21 cellular contexts compared by ENCODE assay signal in the genomic region with DNA sequence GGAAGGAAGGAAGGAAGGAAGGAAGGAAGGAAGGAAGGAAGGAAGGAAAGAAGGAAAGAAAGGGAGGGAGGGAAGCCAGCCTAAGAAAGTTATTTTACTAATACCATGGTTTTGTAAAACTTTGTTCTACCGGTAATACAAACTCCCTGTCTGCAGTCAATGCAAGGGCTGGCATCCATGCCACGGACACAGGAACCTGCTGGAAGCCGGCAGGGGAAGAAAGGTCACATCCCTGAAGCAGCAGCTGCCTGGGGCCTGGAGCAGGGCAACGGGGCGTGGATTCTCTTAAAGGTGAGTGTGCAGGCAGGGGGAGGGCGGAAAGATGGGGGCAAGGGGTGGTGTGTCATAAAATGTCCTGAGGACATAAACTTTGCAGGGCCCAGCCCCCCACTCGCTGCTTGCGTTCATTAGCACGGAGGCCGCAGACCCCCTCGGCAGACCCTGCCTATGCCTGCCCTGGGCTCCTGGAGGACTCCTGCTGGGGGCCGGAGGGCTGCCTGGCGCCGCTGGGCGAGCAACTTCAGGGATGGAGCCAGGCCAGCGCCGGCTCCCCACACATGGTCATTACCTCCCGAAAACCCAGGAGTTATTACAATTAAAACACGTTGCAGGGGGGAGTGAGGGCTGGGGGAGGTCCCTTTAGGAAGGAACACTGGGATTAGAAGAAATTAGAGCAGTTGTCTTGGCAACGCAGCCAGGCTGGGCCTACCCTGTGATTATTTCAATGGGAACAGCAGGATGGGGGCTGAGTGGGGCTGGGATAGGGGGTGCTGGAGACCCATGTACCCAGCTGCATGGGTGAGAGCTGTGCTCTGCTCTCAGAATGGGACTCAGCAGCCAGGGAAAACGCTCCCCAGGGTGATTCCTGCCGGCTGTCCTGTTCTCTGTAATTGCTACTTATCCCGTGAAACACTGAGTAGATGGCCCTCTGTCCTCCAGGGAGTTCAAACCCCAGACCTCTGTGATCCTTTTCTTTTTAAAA.
DNase-seq lines count a peak whose midpoint lies in the region; ATAC-seq, FAIRE-seq and TF ChIP-seq lines count a peak whose summit lies in the region.
"Had no signal": no experiment of that assay in that cellular context is flagged by ENCODE, and none has a peak within 500 bp of the region (broad histone marks: within the 10 kb centered on the region; RNA-seq: fewer than 3 reads in every experiment).

No MANE protein-coding gene starts in this region.

- no peaks in the 10 kb centered on the region for H3K9me2 ChIP-seq in SK-N-SH
- H3K9me2 ChIP-seq in neural cell (ENCODE audit: insufficient read depth, low read length), result no peaks in the 10 kb centered on the region

- H3K9ac ChIP-seq in BLaER1 treated with 17β-estradiol and CSF1 and Interleukin-3, amounts not matched to agents 10 nM and 100 nM, result no peak overlapping the region
- H3K9ac ChIP-seq in SK-N-SH (no peak overlapping the region), neural cell (ENCODE audit: low read length) (peak overlapping the region; percentile 10)

- WGBS in SK-N-SH (ENCODE audit: low lambda C conversion rate), result 94% methylated on average over 23 of the region's 23 CpGs

- H3K36me3 ChIP-seq in BLaER1 treated with 17β-estradiol and CSF1 and Interleukin-3, amounts not matched to agents 10 nM and 100 nM, result no peaks in the 10 kb centered on the region
- H3K36me3 ChIP-seq in H7 (replicated peaks; ENCODE audit: control insufficient read depth, insufficient read depth, low read length), result no peaks in the 10 kb centered on the region
- no peaks in the 10 kb centered on the region for H3K36me3 ChIP-seq in SK-N-SH (replicated peaks in 1 of 2; ENCODE audit: control insufficient read depth in 1 of 2, insufficient read depth in 2 of 2, low read length in 1 of 2)
- H3K36me3 ChIP-seq in neural cell (ENCODE audit: insufficient read depth, low read length), result no peaks in the 10 kb centered on the region
- H3K36me3 ChIP-seq: neutrophil, vagina had no signal

- FAIRE-seq in H54 (lab: Jason Lieb, UNC), result no peak
- FAIRE-seq: GM12892, islet of Langerhans, small intestine had no signal

- no peak for TF ChIP-seq EP300 in SK-N-SH (IDR thresholded peaks at IDR 0.05; ENCODE audit: borderline replicate concordance in 1 of 2, low read depth in 1 of 2, low read length in 1 of 2)
- TF ChIP-seq EP300 in neural cell (conservative IDR thresholded peaks at IDR 0.05; ENCODE audit: poor library complexity, severe bottlenecking), result no peak

- TF ChIP-seq CTCF in SK-N-SH (IDR thresholded peaks at IDR 0.05) (no peak), neural cell (IDR thresholded peaks at IDR 0.05; ENCODE audit: poor library complexity, severe bottlenecking) (no peak)

- POLR2A ChIA-PET in SK-N-SH (lab: Yijun Ruan, JAX), result no interaction called here

- no peak overlapping the region for H3K4me3 ChIP-seq in BLaER1 treated with 17β-estradiol and CSF1 and Interleukin-3, amounts not matched to agents 10 nM and 100 nM
- no peak overlapping the region for H3K4me3 ChIP-seq in H7 (ENCODE audit: insufficient read depth, low read depth, low read length)
- no peak overlapping the region for H3K4me3 ChIP-seq in SK-N-SH (ENCODE audit: low read depth in 2 of 2, low read length in 1 of 2)
- H3K4me3 ChIP-seq in neural cell (ENCODE audit: low read length), result no peak overlapping the region
- H3K4me3 ChIP-seq: vagina had no signal

- no peaks in the 10 kb centered on the region; a peak in 1 of 22 replicates for H3K27me3 ChIP-seq in BLaER1 treated with 17β-estradiol and CSF1 and Interleukin-3, amounts not matched to agents 10 nM and 100 nM
- H3K27me3 ChIP-seq in H7 (ENCODE audit: control insufficient read depth, insufficient read depth, low read length) (no peaks in the 10 kb centered on the region), SK-N-SH (ENCODE audit: insufficient read depth) (no peaks in the 10 kb centered on the region), neural cell (ENCODE audit: insufficient read depth, low read depth, low read length) (no peaks in the 10 kb centered on the region)
- H3K27me3 ChIP-seq: foreskin keratinocyte, vagina had no signal

- no peak for ATAC-seq in HG03139 (IDR thresholded peaks at IDR 0.05; ENCODE audit: unreplicated experiment)
- ATAC-seq: activated T-helper 17 cell treated with anti-CD3 and anti-CD28 coated beads, Interleukin-2, amount 50 U/mL, for 72 hours; foreskin keratinocyte; PC-3; stimulated activated memory B cell treated with anti-CD40 and anti-IgM and Interleukin-4, amounts not matched to agents 10 μg/mL and 1 μg/mL and 100 μg/mL, for 72 hours had no signal

- H3K79me2 ChIP-seq in SK-N-SH (ENCODE audit: insufficient read depth) (no peaks in the 10 kb centered on the region), neural cell (replicated peaks; ENCODE audit: insufficient read depth, low read length) (no peaks in the 10 kb centered on the region)

- no peaks in the 10 kb centered on the region for H4K20me1 ChIP-seq in BLaER1 treated with 17β-estradiol and CSF1 and Interleukin-3, amounts not matched to agents 10 nM and 100 nM
- H4K20me1 ChIP-seq in SK-N-SH (ENCODE audit: insufficient read depth), result no peaks in the 10 kb centered on the region
- no peaks in the 10 kb centered on the region for H4K20me1 ChIP-seq in neural cell (ENCODE audit: insufficient read depth)

- H2AFZ ChIP-seq in SK-N-SH (ENCODE audit: low read depth) (no peak overlapping the region), neural cell (ENCODE audit: low read depth, low read length) (peak overlapping the region; percentile 14)

- H3K27ac ChIP-seq in BLaER1 treated with 17β-estradiol and CSF1 and Interleukin-3, amounts not matched to agents 10 nM and 100 nM, result no peak overlapping the region
- H3K27ac ChIP-seq in SK-N-SH (ENCODE audit: low read depth in 2 of 2, low read length in 1 of 2) (peak overlapping the region in 1 of 2 experiments; percentile 62; a peak in 2 of 4 replicates), neural cell (ENCODE audit: low read length) (peak overlapping the region; percentile 16)
- H3K27ac ChIP-seq: foreskin keratinocyte, neutrophil, vagina had no signal

- peak; percentile 72 for DNase-seq in H7
- peak; percentile 56 for DNase-seq in SK-N-SH
- no peak for DNase-seq in H54 (ENCODE audit: insufficient read length, low spot score)
- DNase-seq in NCI-H2107 treated with DMSO at 0.1 percent for 48 hours (lab: John Stamatoyannopoulos, UW; ENCODE audit: unreplicated experiment), result no peak
- DNase-seq: activated CD4-positive, alpha-beta T cell treated with anti-CD3 and anti-CD28 coated beads, Interleukin-2, amount 50 U/mL, for 1 hour; activated naive CD8-positive, alpha-beta T cell treated with anti-CD3 and anti-CD28 coated beads, Interleukin-2, amount 10 ng/mL, durations not matched to agents 7 days and 5 days; DND-41; effector CD8-positive, alpha-beta T cell; foreskin keratinocyte; PC-3; SHP77 treated with DMSO at 0.1 percent for 48 hours; small intestine had no signal

- H3K4me2 ChIP-seq in BLaER1 treated with 17β-estradiol and CSF1 and Interleukin-3, amounts not matched to agents 10 nM and 100 nM, result peak overlapping the region in 8 of 11 experiments; percentile 20 to 64 (median 54); a peak in 17 of 22 replicates
- no peak overlapping the region for H3K4me2 ChIP-seq in SK-N-SH
- H3K4me2 ChIP-seq in neural cell (ENCODE audit: low read length), result no peak overlapping the region

- peaks cover 0 to 31% (median 21%) of the 10 kb centered on the region in 10 experiments; a peak in 14 of 20 replicates for H3K4me1 ChIP-seq in BLaER1 treated with 17β-estradiol and CSF1 and Interleukin-3, amounts not matched to agents 10 nM and 100 nM
- H3K4me1 ChIP-seq in SK-N-SH (ENCODE audit: control insufficient read depth in 1 of 2, insufficient read depth in 2 of 2, low read depth in 1 of 2, low read length in 1 of 2), result peaks cover 29 to 73% of the 10 kb centered on the region in 2 experiments
- H3K4me1 ChIP-seq: foreskin keratinocyte had no signal

- TF ChIP-seq POLR2A in H54 (IDR thresholded peaks at IDR 0.05; ENCODE audit: low read depth, low read length), result no peak

- no peak for TF ChIP-seq RAD21 in SK-N-SH (IDR thresholded peaks at IDR 0.05; ENCODE audit: low read length)
- no peak for TF ChIP-seq RAD21 in neural cell (conservative IDR thresholded peaks at IDR 0.05)

- H3F3A ChIP-seq in SK-N-SH (replicated peaks; ENCODE audit: insufficient read depth) (peaks cover 3% of the 10 kb centered on the region), neural cell (ENCODE audit: insufficient read depth, low read length, poor library complexity, severe bottlenecking) (no peaks in the 10 kb centered on the region)

- CTCF ChIA-PET in SK-N-SH (lab: Yijun Ruan, JAX), result interaction anchor here (0.7 to 5.5 kb wide), 5 partner anchors 22 to 658 kb away, joined by 3 to 25 read pairs (median 4); no protein-coding TSS in a partner anchor

- H3K9me3 ChIP-seq in BLaER1 treated with 17β-estradiol and CSF1 and Interleukin-3, amounts not matched to agents 10 nM and 100 nM (replicated peaks in 1 of 11), result peaks cover 0 to 6% (median 0%) of the 10 kb centered on the region in 11 experiments; a peak in 3 of 22 replicates
- H3K9me3 ChIP-seq in SK-N-SH (no peaks in the 10 kb centered on the region), neural cell (ENCODE audit: low read length) (no peaks in the 10 kb centered on the region)
- H3K9me3 ChIP-seq: neutrophil, vagina had no signal

TF ChIP-seq in SK-N-SH, 30 proteins besides CTCF, POLR2A, EP300 and RAD21 (continues in another document):
- TF ChIP-seq MEF2A (IDR thresholded peaks at IDR 0.05; ENCODE audit: borderline replicate concordance, low read depth), result no peak
- TF ChIP-seq, protein P1, sequence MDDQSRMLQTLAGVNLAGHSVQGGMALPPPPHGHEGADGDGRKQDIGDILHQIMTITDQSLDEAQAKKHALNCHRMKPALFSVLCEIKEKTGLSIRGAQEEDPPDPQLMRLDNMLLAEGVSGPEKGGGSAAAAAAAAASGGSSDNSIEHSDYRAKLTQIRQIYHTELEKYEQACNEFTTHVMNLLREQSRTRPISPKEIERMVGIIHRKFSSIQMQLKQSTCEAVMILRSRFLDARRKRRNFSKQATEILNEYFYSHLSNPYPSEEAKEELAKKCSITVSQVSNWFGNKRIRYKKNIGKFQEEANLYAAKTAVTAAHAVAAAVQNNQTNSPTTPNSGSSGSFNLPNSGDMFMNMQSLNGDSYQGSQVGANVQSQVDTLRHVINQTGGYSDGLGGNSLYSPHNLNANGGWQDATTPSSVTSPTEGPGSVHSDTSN (IDR thresholded peaks at IDR 0.05), result no peak
- TF ChIP-seq RFX5 (IDR thresholded peaks at IDR 0.05; ENCODE audit: low read length), result no peak

TF ChIP-seq in neural cell, 6 proteins besides CTCF, POLR2A, EP300 and RAD21:
- TF ChIP-seq POLR2AphosphoS5 (IDR thresholded peaks at IDR 0.05) (no peak), TAF1 (IDR thresholded peaks at IDR 0.05; ENCODE audit: low read depth) (no peak), MXI1 (conservative IDR thresholded peaks at IDR 0.05; ENCODE audit: poor library complexity, severe bottlenecking) (no peak), SMC3 (conservative IDR thresholded peaks at IDR 0.05; ENCODE audit: poor library complexity) (no peak)

Comparison
In these comparisons a context has a peak if more than half of its experiments do, and no peak if none do; other contexts are left out.
1. H3K4me2 ChIP-seq: peak in BLaER1 treated with 17β-estradiol and CSF1 and Interleukin-3, amounts not matched to agents 10 nM and 100 nM (8 of 11); none in SK-N-SH (single experiment) and neural cell (single experiment).
2. DNase-seq: peak in H7 (single experiment) and SK-N-SH (single experiment); none in H54 (single experiment) and NCI-H2107 treated with DMSO at 0.1 percent for 48 hours (single experiment).